In genomic region chr9:14423816-14424261, GRCh38 we compare ENCODE assay signal across 14 cellular contexts.
DNase-seq lines count a peak whose midpoint lies in the region; ATAC-seq and TF ChIP-seq lines count a peak whose summit lies in the region.
"Had no signal": no experiment of that assay in that cellular context is flagged by ENCODE, and none has a peak within 500 bp of the region (broad histone marks: within the 10 kb centered on the region; RNA-seq: fewer than 3 reads in every experiment).

No MANE protein-coding gene starts in this region.

- no peaks in the 10 kb centered on the region for H3K9me3 Mint-ChIP-seq in endodermal cell
- H3K9me3 Mint-ChIP-seq: natural killer cell treated with Interleukin-12 subunit alpha and Interleukin-12 subunit beta and Interleukin-15 and Interleukin-18, amount 100 ng/mL, for 72 hours had no signal

- no peak overlapping the region for H3K27ac Mint-ChIP-seq in endodermal cell
- H3K27ac Mint-ChIP-seq: natural killer cell treated with Interleukin-12 subunit alpha and Interleukin-12 subunit beta and Interleukin-15 and Interleukin-18, amount 100 ng/mL, for 72 hours had no signal

- ATAC-seq in HG02678 (IDR thresholded peaks at IDR 0.05; ENCODE audit: unreplicated experiment): no peak
- ATAC-seq: natural killer cell treated with Interleukin-12 subunit alpha and Interleukin-12 subunit beta and Interleukin-15 and Interleukin-18, amount 100 ng/mL, for 72 hours had no signal

- no peak overlapping the region for H3K9ac ChIP-seq in endodermal cell (ENCODE audit: extremely low read depth, low read length, poor library complexity, severe bottlenecking)
- H3K9ac ChIP-seq: BLaER1 treated with 17β-estradiol and CSF1 and Interleukin-3, amounts not matched to agents 10 nM and 100 nM had no signal

- WGBS in endodermal cell (ENCODE audit: insufficient coverage in 1 of 2, insufficient read length in 1 of 2), 2 experiments: 67% methylated on average over 6 of the region's 6 CpGs; no CpG with 5 or more reads in 1 of the 2 experiments

- no peak overlapping the region for H3K27ac ChIP-seq in endodermal cell (ENCODE audit: low read depth, low read length)
- H3K27ac ChIP-seq: adrenal gland; BLaER1 treated with 17β-estradiol and CSF1 and Interleukin-3, amounts not matched to agents 10 nM and 100 nM; WERI-Rb-1 had no signal

- no peaks in the 10 kb centered on the region for H3K9me3 ChIP-seq in MG63
- no peaks in the 10 kb centered on the region for H3K9me3 ChIP-seq in endodermal cell (ENCODE audit: control insufficient read depth, low read length)
- H3K9me3 ChIP-seq: adrenal gland; BLaER1 treated with 17β-estradiol and CSF1 and Interleukin-3, amounts not matched to agents 10 nM and 100 nM had no signal

- DNase-seq in AG20443 (ENCODE audit: low spot score) (peak; percentile 37), MG63 (peak; percentile 84), endodermal cell (peak; percentile 61), myocyte (ENCODE audit: low read depth) (peak; percentile 47), epidermal melanocyte (ENCODE audit: insufficient read length, low spot score) (no peak), NCI-H187 (lab: John Stamatoyannopoulos, UW) (no peak), D341Med (ENCODE audit: low spot score) (no peak)
- DNase-seq: adrenal gland; NCI-H510A; stimulated activated CD4-positive, alpha-beta T cell treated with anti-CD3 and anti-CD28 coated beads, Interleukin-12 subunit alpha, Interleukin-12 subunit beta, amount 100 ng/mL, for 4 hours; WERI-Rb-1 had no signal

- H3K27me3 ChIP-seq in MG63: peaks cover 5% of the 10 kb centered on the region
- H3K27me3 ChIP-seq in endodermal cell (ENCODE audit: control insufficient read depth, insufficient read depth, low read length, poor library complexity, severe bottlenecking): no peaks in the 10 kb centered on the region
- H3K27me3 ChIP-seq: adrenal gland; BLaER1 treated with 17β-estradiol and CSF1 and Interleukin-3, amounts not matched to agents 10 nM and 100 nM had no signal

- no peaks in the 10 kb centered on the region for H3K36me3 Mint-ChIP-seq in endodermal cell (ENCODE audit: low read depth)
- H3K36me3 Mint-ChIP-seq: natural killer cell treated with Interleukin-12 subunit alpha and Interleukin-12 subunit beta and Interleukin-15 and Interleukin-18, amount 100 ng/mL, for 72 hours had no signal

- H3K4me3 ChIP-seq in MG63 (no peak overlapping the region), endodermal cell (ENCODE audit: low read length) (no peak overlapping the region)
- H3K4me3 ChIP-seq: adrenal gland; BLaER1 treated with 17β-estradiol and CSF1 and Interleukin-3, amounts not matched to agents 10 nM and 100 nM had no signal

- H3K4me1 Mint-ChIP-seq in endodermal cell: peaks cover 51% of the 10 kb centered on the region

- no peaks in the 10 kb centered on the region for H3K27me3 Mint-ChIP-seq in endodermal cell (ENCODE audit: insufficient read depth)

- H3K4me3 Mint-ChIP-seq in endodermal cell: no peak overlapping the region
- H3K4me3 Mint-ChIP-seq: natural killer cell treated with Interleukin-12 subunit alpha and Interleukin-12 subunit beta and Interleukin-15 and Interleukin-18, amount 100 ng/mL, for 72 hours had no signal

- peaks cover 22% of the 10 kb centered on the region for H3K4me1 ChIP-seq in endodermal cell (ENCODE audit: control insufficient read depth, insufficient read depth, low read length)
- H3K4me1 ChIP-seq: adrenal gland; BLaER1 treated with 17β-estradiol and CSF1 and Interleukin-3, amounts not matched to agents 10 nM and 100 nM had no signal

- H3K36me3 ChIP-seq in MG63 (no peaks in the 10 kb centered on the region), endodermal cell (ENCODE audit: control insufficient read depth, insufficient read depth, low read length) (no peaks in the 10 kb centered on the region)
- H3K36me3 ChIP-seq: adrenal gland; BLaER1 treated with 17β-estradiol and CSF1 and Interleukin-3, amounts not matched to agents 10 nM and 100 nM; WERI-Rb-1 had no signal

- no peak for TF ChIP-seq CTCF in endodermal cell (conservative IDR thresholded peaks at IDR 0.05)

Comparison
In these comparisons a context has a peak if more than half of its experiments do, and no peak if none do; other contexts are left out.
1. DNase-seq: peak in AG20443 (single experiment), MG63 (single experiment), endodermal cell (single experiment) and myocyte (single experiment); none in epidermal melanocyte (single experiment), NCI-H187 (0 of 2) and D341Med (single experiment).